In genomic region chr15:55698653-55699052, GRCh38 we compare ENCODE assay signal across 33 cellular contexts. TPM values are rescaled to one million over a fixed set of nuclear protein-coding genes. Genes with fewer than 3 reads are reported as not detected.
"Had no signal": no experiment of that assay in that cellular context is flagged by ENCODE, and none has a peak within 500 bp of the region (broad histone marks: within the 10 kb centered on the region; RNA-seq: fewer than 3 reads in every experiment).

No MANE protein-coding gene starts in this region.

- H3K36me3 ChIP-seq: ascending aorta, breast epithelium, cardiac muscle cell, esophagus muscularis mucosa, gastrocnemius medialis, heart left ventricle had no signal

- H3K4me1 ChIP-seq: ascending aorta, breast epithelium, esophagus muscularis mucosa, foreskin keratinocyte, gastrocnemius medialis, heart left ventricle had no signal

- H3K9me3 ChIP-seq: ascending aorta, breast epithelium, esophagus muscularis mucosa, gastrocnemius medialis, heart left ventricle had no signal

- H3K4me1 Mint-ChIP-seq: activated naive CD4-positive, alpha-beta T cell treated with anti-CD3 and anti-CD28 coated beads, Interleukin-2, amount 10 ng/mL, durations not matched to agents 7 days and 5 days had no signal

- H3K4me3 Mint-ChIP-seq: activated CD8-positive, alpha-beta memory T cell treated with anti-CD3 and anti-CD28 coated beads, Interleukin-2, amount 10 ng/mL, durations not matched to agents 7 days and 5 days; activated CD8-positive, alpha-beta T cell treated with anti-CD3 and anti-CD28 coated beads, Interleukin-2, amount 10 ng/mL, durations not matched to agents 7 days and 5 days; activated naive CD4-positive, alpha-beta T cell treated with anti-CD3 and anti-CD28 coated beads, Interleukin-2, amount 10 ng/mL, durations not matched to agents 7 days and 5 days; activated naive CD8-positive, alpha-beta T cell treated with anti-CD3 and anti-CD28 coated beads, Interleukin-2, amount 10 ng/mL, durations not matched to agents 7 days and 5 days; activated T-helper 1 cell treated with anti-CD3 and anti-CD28 coated beads, Interleukin-12 subunit alpha, Interleukin-12 subunit beta, Interleukin-2, Interleukin-4 antibody, amounts not matched to agents 30 ng/mL and 10 ng/mL and 1 ng/mL, durations not matched to agents 14 hours and 24 hours and 36 hours; brain; dendritic cell treated with granulocyte-macrophage colony-stimulating factor and Interleukin-4, amounts not matched to agents 40 ng/mL and 50 ng/mL, for 4 days; effector memory CD8-positive, alpha-beta T cell had no signal

- H3K27me3 Mint-ChIP-seq: dendritic cell treated with granulocyte-macrophage colony-stimulating factor and Interleukin-4, amounts not matched to agents 40 ng/mL and 50 ng/mL, for 4 days had no signal

- H3K27ac Mint-ChIP-seq: activated CD8-positive, alpha-beta memory T cell treated with anti-CD3 and anti-CD28 coated beads, Interleukin-2, amount 10 ng/mL, durations not matched to agents 7 days and 5 days; activated CD8-positive, alpha-beta T cell treated with anti-CD3 and anti-CD28 coated beads, Interleukin-2, amount 10 ng/mL, durations not matched to agents 7 days and 5 days; activated naive CD4-positive, alpha-beta T cell treated with anti-CD3 and anti-CD28 coated beads, Interleukin-2, amount 10 ng/mL, durations not matched to agents 7 days and 5 days; activated naive CD4-positive, alpha-beta T cell treated with anti-CD3 and anti-CD28 coated beads, Interleukin-2, amount 50 U/mL, for 72 hours; activated naive CD8-positive, alpha-beta T cell treated with anti-CD3 and anti-CD28 coated beads, Interleukin-2, amount 10 ng/mL, durations not matched to agents 7 days and 5 days; activated T-helper 1 cell treated with anti-CD3 and anti-CD28 coated beads, Interleukin-12 subunit alpha, Interleukin-12 subunit beta, Interleukin-2, Interleukin-4 antibody, amounts not matched to agents 30 ng/mL and 10 ng/mL and 1 ng/mL, durations not matched to agents 14 hours and 24 hours and 36 hours; dendritic cell treated with granulocyte-macrophage colony-stimulating factor and Interleukin-4, amounts not matched to agents 40 ng/mL and 50 ng/mL, for 4 days; effector memory CD8-positive, alpha-beta T cell had no signal

- H3K27ac ChIP-seq: ascending aorta, breast epithelium, coronary artery, dorsolateral prefrontal cortex, esophagus muscularis mucosa, foreskin keratinocyte, gastrocnemius medialis, heart left ventricle had no signal

- H3K36me3 Mint-ChIP-seq: activated CD8-positive, alpha-beta memory T cell treated with anti-CD3 and anti-CD28 coated beads, Interleukin-2, amount 10 ng/mL, durations not matched to agents 7 days and 5 days; activated naive CD4-positive, alpha-beta T cell treated with anti-CD3 and anti-CD28 coated beads, Interleukin-2, amount 10 ng/mL, durations not matched to agents 7 days and 5 days; activated naive CD4-positive, alpha-beta T cell treated with anti-CD3 and anti-CD28 coated beads, Interleukin-2, amount 50 U/mL, for 72 hours; activated naive CD8-positive, alpha-beta T cell treated with anti-CD3 and anti-CD28 coated beads, Interleukin-2, amount 10 ng/mL, durations not matched to agents 7 days and 5 days; brain had no signal

- H3K4me3 ChIP-seq: ascending aorta, breast epithelium, cardiac muscle cell, coronary artery, dorsolateral prefrontal cortex, esophagus muscularis mucosa, gastrocnemius medialis, heart left ventricle had no signal

- DNase-seq: activated CD4-positive, alpha-beta T cell treated with anti-CD3 and anti-CD28 coated beads for 4 hours; activated CD4-positive, CD25-positive, alpha-beta regulatory T cell; activated CD4-positive, CD25-positive, alpha-beta regulatory T cell treated with anti-CD3 and anti-CD28 coated beads, Interleukin-2, amount 50 U/mL, for 72 hours; activated CD8-positive, alpha-beta memory T cell treated with anti-CD3 and anti-CD28 coated beads, Interleukin-2, amount 10 ng/mL, durations not matched to agents 7 days and 5 days; activated CD8-positive, alpha-beta memory T cell treated with anti-CD3 and anti-CD28 coated beads, Interleukin-2, amount 50 U/mL, for 4 hours; activated CD8-positive, alpha-beta T cell treated with anti-CD3 and anti-CD28 coated beads, Interleukin-2, amount 10 ng/mL, durations not matched to agents 7 days and 5 days; activated gamma-delta T cell; activated naive CD4-positive, alpha-beta T cell; activated naive CD4-positive, alpha-beta T cell treated with anti-CD3 and anti-CD28 coated beads, Interleukin-2, amount 10 ng/mL, durations not matched to agents 7 days and 5 days; activated naive CD8-positive, alpha-beta T cell treated with anti-CD3 and anti-CD28 coated beads, Interleukin-2, amount 10 ng/mL, durations not matched to agents 7 days and 5 days; activated T-cell treated with anti-CD3 and anti-CD28 coated beads, Interleukin-2, amount 50 U/mL, for 1 hour; activated T-cell treated with anti-CD3 and anti-CD28 coated beads, Interleukin-2, amount 50 U/mL, for 48 hours; central memory CD4-positive, alpha-beta T cell; cerebellar nuclear complex; dorsolateral prefrontal cortex; effector memory CD8-positive, alpha-beta T cell; erythroblast; foreskin keratinocyte; gastrocnemius medialis; glutamatergic neuron; heart left ventricle; T-helper 2 cell had no signal

- H3K9me3 Mint-ChIP-seq: activated naive CD4-positive, alpha-beta T cell treated with anti-CD3 and anti-CD28 coated beads, Interleukin-2, amount 10 ng/mL, durations not matched to agents 7 days and 5 days; activated naive CD4-positive, alpha-beta T cell treated with anti-CD3 and anti-CD28 coated beads, Interleukin-2, amount 50 U/mL, for 72 hours; activated naive CD8-positive, alpha-beta T cell treated with anti-CD3 and anti-CD28 coated beads, Interleukin-2, amount 10 ng/mL, durations not matched to agents 7 days and 5 days; activated T-helper 1 cell treated with anti-CD3 and anti-CD28 coated beads, Interleukin-12 subunit alpha, Interleukin-12 subunit beta, Interleukin-2, Interleukin-4 antibody, amounts not matched to agents 30 ng/mL and 10 ng/mL and 1 ng/mL, durations not matched to agents 14 hours and 24 hours and 36 hours; brain; dendritic cell treated with granulocyte-macrophage colony-stimulating factor and Interleukin-4, amounts not matched to agents 40 ng/mL and 50 ng/mL, for 4 days; effector memory CD8-positive, alpha-beta T cell had no signal

- H3K27me3 ChIP-seq: ascending aorta, breast epithelium, cardiac muscle cell, esophagus muscularis mucosa, gastrocnemius medialis, heart left ventricle had no signal

RNA-seq across cellular contexts. Expression of gene PRTG, which starts 44.3 kb away (rescaled TPM):
- total RNA-seq: activated CD8-positive, alpha-beta memory T cell treated with anti-CD3 and anti-CD28 coated beads for 36 hours; activated CD8-positive, alpha-beta memory T cell treated with anti-CD3 and anti-CD28 coated beads, Interleukin-2, amount 10 ng/mL, durations not matched to agents 7 days and 5 days; activated CD8-positive, alpha-beta T cell treated with anti-CD3 and anti-CD28 coated beads, Interleukin-2, amount 10 ng/mL, durations not matched to agents 7 days and 5 days; activated naive CD4-positive, alpha-beta T cell treated with anti-CD3 and anti-CD28 coated beads, Interleukin-2, amount 50 U/mL, for 72 hours; activated naive CD8-positive, alpha-beta T cell treated with anti-CD3 and anti-CD28 coated beads, Interleukin-2, amount 10 ng/mL, durations not matched to agents 7 days and 5 days; activated T-helper 1 cell treated with anti-CD3 and anti-CD28 coated beads, Interleukin-12 subunit alpha, Interleukin-12 subunit beta, Interleukin-2, Interleukin-4 antibody, amounts not matched to agents 30 ng/mL and 10 ng/mL and 1 ng/mL, durations not matched to agents 14 hours and 24 hours and 36 hours; foreskin keratinocyte; T-helper 1 cell treated with Interleukin-12 subunit alpha and Interleukin-12 subunit beta and Interleukin-4 antibody, amounts not matched to agents 30 ng/mL and 1 ng/mL, for 36 hours had no signal
- polyA plus RNA-seq: foreskin keratinocyte had no signal
